In the genomic region with DNA sequence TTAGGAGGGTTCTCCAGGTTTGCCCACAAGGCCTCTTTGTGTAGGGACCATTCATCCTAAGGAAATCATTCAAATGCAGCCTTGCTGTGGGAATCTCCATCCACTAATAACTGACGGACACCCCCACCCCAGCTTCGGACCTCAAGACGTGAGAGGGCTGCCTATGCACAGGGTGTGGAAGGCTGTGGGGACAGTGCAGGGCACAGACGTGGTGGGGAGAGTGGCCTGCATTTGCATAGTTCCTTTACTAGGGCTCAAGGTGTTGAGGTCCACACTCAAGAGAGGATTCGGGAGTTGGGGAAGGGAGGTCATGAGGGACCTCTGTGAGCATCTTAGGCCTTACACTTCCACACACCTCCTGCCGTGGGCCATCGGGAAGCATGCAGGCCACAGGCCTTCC, we compare ENCODE assay signal across 18 cellular contexts. TPM values are rescaled to one million over a fixed set of nuclear protein-coding genes. Genes with fewer than 3 reads are reported as not detected.
"Had no signal": no experiment of that assay in that cellular context is flagged by ENCODE, and none has a peak within 500 bp of the region (broad histone marks: within the 10 kb centered on the region; RNA-seq: fewer than 3 reads in every experiment).

No MANE protein-coding gene starts in this region.

- H3K4me3 Mint-ChIP-seq: activated B cell treated with CpG ODN at 0.5 μM for 24 hours; activated CD4-positive, alpha-beta T cell treated with anti-CD3 and anti-CD28 coated beads, Interleukin-2, amount 10 ng/mL, durations not matched to agents 24 days and 14 days; activated CD8-positive, alpha-beta T cell treated with anti-CD3 and anti-CD28 coated beads, Interleukin-2, amount 10 ng/mL, durations not matched to agents 7 days and 5 days; activated naive CD8-positive, alpha-beta T cell treated with anti-CD3 and anti-CD28 coated beads for 36 hours; activated T-cell treated with anti-CD3 and anti-CD28 coated beads, Interleukin-2, amount 50 U/mL, for 72 hours; T-helper 17 cell had no signal

- H3K4me1 Mint-ChIP-seq: activated naive CD8-positive, alpha-beta T cell treated with anti-CD3 and anti-CD28 coated beads for 36 hours; T-helper 17 cell had no signal

- DNase-seq: activated B cell treated with CpG ODN at 0.5 μM for 24 hours; activated CD4-positive, alpha-beta T cell treated with anti-CD3 and anti-CD28 coated beads, Interleukin-2, amount 10 ng/mL, durations not matched to agents 24 days and 14 days; activated CD8-positive, alpha-beta memory T cell treated with anti-CD3 and anti-CD28 coated beads, Interleukin-2, amount 50 U/mL, for 48 hours; activated CD8-positive, alpha-beta T cell treated with anti-CD3 and anti-CD28 coated beads, Interleukin-2, amount 10 ng/mL, durations not matched to agents 7 days and 5 days; activated gamma-delta T cell; activated naive CD8-positive, alpha-beta T cell treated with anti-CD3 and anti-CD28 coated beads for 36 hours; activated T-cell treated with anti-CD3 and anti-CD28 coated beads, Interleukin-2, amount 50 U/mL, for 72 hours; stimulated activated CD4-positive, alpha-beta T cell treated with anti-CD3 and anti-CD28 coated beads, Interleukin-12 subunit alpha, Interleukin-12 subunit beta, amount 100 ng/mL, for 4 hours; stimulated activated CD4-positive, alpha-beta T cell treated with anti-CD3 and anti-CD28 coated beads, Interleukin-2, amount 100 ng/mL, for 24 hours; T-helper 17 cell had no signal

- H3K27ac ChIP-seq: uterus had no signal

- H3K36me3 ChIP-seq: uterus had no signal

- H3K36me3 Mint-ChIP-seq: naive B cell had no signal

- H3K4me3 ChIP-seq: breast epithelium, pancreas, uterus had no signal

- ATAC-seq: activated CD8-positive, alpha-beta T cell treated with anti-CD3 and anti-CD28 coated beads, Interleukin-2, amount 10 ng/mL, durations not matched to agents 7 days and 5 days; activated T-cell treated with anti-CD3 and anti-CD28 coated beads, Interleukin-2, amount 50 U/mL, for 72 hours; T-helper 17 cell had no signal

- H3K27me3 ChIP-seq: breast epithelium, pancreas, uterus had no signal

- FAIRE-seq: pancreas had no signal

- H3K9me3 ChIP-seq: breast epithelium, pancreas, uterus had no signal

- H3K27ac Mint-ChIP-seq: activated CD4-positive, alpha-beta T cell treated with anti-CD3 and anti-CD28 coated beads, Interleukin-2, amount 10 ng/mL, durations not matched to agents 24 days and 14 days; activated CD8-positive, alpha-beta T cell treated with anti-CD3 and anti-CD28 coated beads, Interleukin-2, amount 10 ng/mL, durations not matched to agents 7 days and 5 days; activated naive CD8-positive, alpha-beta T cell treated with anti-CD3 and anti-CD28 coated beads for 36 hours; activated T-cell treated with anti-CD3 and anti-CD28 coated beads, Interleukin-2, amount 50 U/mL, for 72 hours; T-helper 17 cell had no signal

- H3K4me1 ChIP-seq: breast epithelium, uterus had no signal

- H3K9me3 Mint-ChIP-seq: activated B cell treated with CpG ODN at 0.5 μM for 24 hours; activated CD4-positive, alpha-beta T cell treated with anti-CD3 and anti-CD28 coated beads, Interleukin-2, amount 10 ng/mL, durations not matched to agents 24 days and 14 days; activated naive CD8-positive, alpha-beta T cell treated with anti-CD3 and anti-CD28 coated beads for 36 hours; activated T-cell treated with anti-CD3 and anti-CD28 coated beads, Interleukin-2, amount 50 U/mL, for 72 hours; naive B cell had no signal

- H3K27me3 Mint-ChIP-seq: activated B cell treated with CpG ODN at 0.5 μM for 24 hours; activated CD4-positive, alpha-beta T cell treated with anti-CD3 and anti-CD28 coated beads, Interleukin-2, amount 10 ng/mL, durations not matched to agents 24 days and 14 days; activated naive CD8-positive, alpha-beta T cell treated with anti-CD3 and anti-CD28 coated beads for 36 hours; naive B cell; T-helper 17 cell had no signal

RNA-seq across cellular contexts. Expression of a gene that starts 10.4 kb away (rescaled TPM):
- total RNA-seq: activated B cell treated with CpG ODN at 0.5 μM for 24 hours; activated CD4-positive, alpha-beta T cell treated with anti-CD3 and anti-CD28 coated beads, Interleukin-2, amount 10 ng/mL, durations not matched to agents 24 days and 14 days; activated CD8-positive, alpha-beta T cell treated with anti-CD3 and anti-CD28 coated beads, Interleukin-2, amount 10 ng/mL, durations not matched to agents 7 days and 5 days; activated naive CD8-positive, alpha-beta T cell treated with anti-CD3 and anti-CD28 coated beads for 36 hours; activated T-cell treated with anti-CD3 and anti-CD28 coated beads, Interleukin-2, amount 50 U/mL, for 72 hours; breast epithelium; chondrocyte; esophagus mucosa; glomerular endothelial cell; lung microvascular endothelial cell; pancreas; T-helper 17 cell; uterus had no signal

RNA-seq across cellular contexts. Expression of a gene that starts 11.3 kb away (rescaled TPM):
- total RNA-seq: activated B cell treated with CpG ODN at 0.5 μM for 24 hours; activated CD4-positive, alpha-beta T cell treated with anti-CD3 and anti-CD28 coated beads, Interleukin-2, amount 10 ng/mL, durations not matched to agents 24 days and 14 days; activated CD8-positive, alpha-beta T cell treated with anti-CD3 and anti-CD28 coated beads, Interleukin-2, amount 10 ng/mL, durations not matched to agents 7 days and 5 days; activated naive CD8-positive, alpha-beta T cell treated with anti-CD3 and anti-CD28 coated beads for 36 hours; activated T-cell treated with anti-CD3 and anti-CD28 coated beads, Interleukin-2, amount 50 U/mL, for 72 hours; chondrocyte; esophagus mucosa; glomerular endothelial cell; lung microvascular endothelial cell; T-helper 17 cell; uterus had no signal
